22 cellular contexts compared by ENCODE assay signal in the genomic region with DNA sequence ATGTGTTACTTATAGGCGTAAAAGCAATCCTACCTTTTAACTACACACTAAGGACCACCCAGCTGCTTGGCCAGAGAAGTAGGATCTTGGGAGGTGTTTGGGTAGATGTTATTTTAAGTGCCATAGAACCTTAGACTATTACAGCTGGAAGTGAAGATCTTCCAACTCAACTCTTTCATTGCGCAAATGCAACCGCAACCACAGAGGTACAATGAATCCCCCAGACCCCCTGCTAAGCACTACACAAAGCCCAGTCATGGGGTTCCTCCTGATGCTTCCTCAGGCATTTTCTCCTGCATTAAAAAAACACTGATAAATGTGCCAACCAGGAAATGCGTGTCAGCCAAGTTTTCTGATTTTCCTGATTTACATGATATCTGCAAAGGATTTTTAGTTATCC.
A peak's percentile ranks its signal among the peaks of the same experiment; 100 is the strongest.
DNase-seq lines count a peak whose midpoint lies in the region; ATAC-seq and TF ChIP-seq lines count a peak whose summit lies in the region.
"Had no signal": no experiment of that assay in that cellular context is flagged by ENCODE, and none has a peak within 500 bp of the region (broad histone marks: within the 10 kb centered on the region; RNA-seq: fewer than 3 reads in every experiment).

No MANE protein-coding gene starts in this region.

- H3K4me3 ChIP-seq in iPS-20b (ENCODE audit: low read length), result peak overlapping the region; percentile 14; the same call in 1 of the 2 replicates
- H3K4me3 ChIP-seq: A549, K562 had no signal

- no peaks in the 10 kb centered on the region for H3K36me3 Mint-ChIP-seq in WTC11
- H3K36me3 Mint-ChIP-seq in T-helper 2 cell treated with Interferon-gamma antibody and Interleukin-4, amounts not matched to agents 5 μg/mL and 100 μg/mL, for 36 hours (ENCODE audit: low read depth), result no peaks in the 10 kb centered on the region

- no peak overlapping the region for H3K27ac Mint-ChIP-seq in WTC11
- H3K27ac Mint-ChIP-seq in T-helper 2 cell treated with Interferon-gamma antibody and Interleukin-4, amounts not matched to agents 5 μg/mL and 100 μg/mL, for 36 hours, result no peak overlapping the region

- H3K27me3 ChIP-seq in iPS-20b (ENCODE audit: insufficient read depth, low read length), result no peaks in the 10 kb centered on the region
- H3K27me3 ChIP-seq: BE2C had no signal

- CTCF ChIA-PET in WTC11 (lab: Charles Lee), result no interaction called here

- H3K4me3 Mint-ChIP-seq in WTC11, result no peak overlapping the region; the same call in 1 of the 2 replicates
- H3K4me3 Mint-ChIP-seq in T-helper 2 cell treated with Interferon-gamma antibody and Interleukin-4, amounts not matched to agents 5 μg/mL and 100 μg/mL, for 36 hours, result no peak overlapping the region

- no peak for TF ChIP-seq POLR2A in erythroblast (IDR thresholded peaks at IDR 0.05; ENCODE audit: low read length)

- H3K9ac ChIP-seq in iPS-20b (ENCODE audit: low read depth, low read length), result no peak overlapping the region
- H3K9ac ChIP-seq: SK-N-SH had no signal

- POLR2A ChIA-PET in WTC11 (lab: Charles Lee), result no interaction called here

- peaks cover 39% of the 10 kb centered on the region for H3K27me3 Mint-ChIP-seq in WTC11 (ENCODE audit: low read depth)
- H3K27me3 Mint-ChIP-seq in T-helper 2 cell treated with Interferon-gamma antibody and Interleukin-4, amounts not matched to agents 5 μg/mL and 100 μg/mL, for 36 hours (ENCODE audit: low read depth), result no peaks in the 10 kb centered on the region

- TF ChIP-seq CTCF in WTC11 (IDR thresholded peaks at IDR 0.05), result no peak

- DNase-seq in ELF-1 (ENCODE audit: low read depth, low spot score), result peak; percentile 30
- DNase-seq in M059J (ENCODE audit: low read depth), result peak; percentile 4
- DNase-seq in WTC11 (ENCODE audit: low spot score), result peak; percentile 28
- DNase-seq in T-helper 2 cell treated with Interferon-gamma antibody and Interleukin-4, amounts not matched to agents 5 μg/mL and 100 μg/mL, for 36 hours (ENCODE audit: low spot score), result no peak
- DNase-seq in 8988T, result no peak
- DNase-seq in NCI-H510A treated with DMSO at 0.1 percent for 48 hours (lab: John Stamatoyannopoulos, UW), result no peak
- DNase-seq in erythroblast (lab: John Stamatoyannopoulos, UW), result no peak
- DNase-seq: BE2C, EL, HCEC 1CT, NCI-H1105, NCI-H146, NCI-H2029, NCI-H526, PC-3, RPMI8226, SHP77, SK-N-SH had no signal

- no peak overlapping the region for H3K27ac ChIP-seq in iPS-20b (ENCODE audit: low read length)
- H3K27ac ChIP-seq: A549 had no signal

- H3K4me1 Mint-ChIP-seq in WTC11, result peaks cover 56% of the 10 kb centered on the region
- no peaks in the 10 kb centered on the region for H3K4me1 Mint-ChIP-seq in T-helper 2 cell treated with Interferon-gamma antibody and Interleukin-4, amounts not matched to agents 5 μg/mL and 100 μg/mL, for 36 hours (ENCODE audit: low read depth)

- peak; percentile 53 for ATAC-seq in WTC11
- ATAC-seq: A549, HepG2, K562, PC-3 had no signal

- no peaks in the 10 kb centered on the region for H3K9me3 ChIP-seq in iPS-20b (ENCODE audit: insufficient read depth, low read depth, low read length)
- H3K9me3 ChIP-seq: BE2C, SK-N-SH had no signal

- peaks cover 25% of the 10 kb centered on the region; the same call in 1 of the 2 replicates for H3K4me1 ChIP-seq in iPS-20b (ENCODE audit: insufficient read depth, low read length)
- H3K4me1 ChIP-seq: A549 had no signal

- H3K36me3 ChIP-seq in iPS-20b (ENCODE audit: insufficient read depth, low read depth, low read length), result no peaks in the 10 kb centered on the region
- H3K36me3 ChIP-seq: BE2C had no signal

- H3K9me3 Mint-ChIP-seq in WTC11, result no peaks in the 10 kb centered on the region
- H3K9me3 Mint-ChIP-seq in T-helper 2 cell treated with Interferon-gamma antibody and Interleukin-4, amounts not matched to agents 5 μg/mL and 100 μg/mL, for 36 hours, result no peaks in the 10 kb centered on the region

TF ChIP-seq in WTC11, 78 proteins besides CTCF, POLR2A, EP300 and RAD21:
- TF ChIP-seq NFATC4 (CRISPR knock-in tag; IDR thresholded peaks at IDR 0.05) (no peak), HMGA2 (CRISPR knock-in tag; IDR thresholded peaks at IDR 0.05) (no peak), SOX15 (CRISPR knock-in tag; IDR thresholded peaks at IDR 0.05) (no peak), NFE2L1 (CRISPR knock-in tag; IDR thresholded peaks at IDR 0.05) (no peak), ZNF423 (CRISPR knock-in tag; IDR thresholded peaks at IDR 0.05) (peak; percentile 60; the same call in 1 of the 2 replicates), ETV6 (CRISPR knock-in tag; IDR thresholded peaks at IDR 0.05) (0 out of 2 replicates have a peak, but pooled peaks have one; percentile 15), ZNF671 (CRISPR knock-in tag; IDR thresholded peaks at IDR 0.05) (no peak), SMAD3 (CRISPR knock-in tag; IDR thresholded peaks at IDR 0.05; ENCODE audit: borderline replicate concordance) (no peak), TP53 (CRISPR knock-in tag; IDR thresholded peaks at IDR 0.05) (no peak), SP1 (CRISPR knock-in tag; conservative IDR thresholded peaks at IDR 0.05) (no peak), CREM (CRISPR knock-in tag; IDR thresholded peaks at IDR 0.05) (no peak), JAZF1 (CRISPR knock-in tag; IDR thresholded peaks at IDR 0.05) (no peak), ZNF219 (CRISPR knock-in tag; IDR thresholded peaks at IDR 0.05; ENCODE audit: borderline replicate concordance) (no peak)
- TF ChIP-seq, protein P1, sequence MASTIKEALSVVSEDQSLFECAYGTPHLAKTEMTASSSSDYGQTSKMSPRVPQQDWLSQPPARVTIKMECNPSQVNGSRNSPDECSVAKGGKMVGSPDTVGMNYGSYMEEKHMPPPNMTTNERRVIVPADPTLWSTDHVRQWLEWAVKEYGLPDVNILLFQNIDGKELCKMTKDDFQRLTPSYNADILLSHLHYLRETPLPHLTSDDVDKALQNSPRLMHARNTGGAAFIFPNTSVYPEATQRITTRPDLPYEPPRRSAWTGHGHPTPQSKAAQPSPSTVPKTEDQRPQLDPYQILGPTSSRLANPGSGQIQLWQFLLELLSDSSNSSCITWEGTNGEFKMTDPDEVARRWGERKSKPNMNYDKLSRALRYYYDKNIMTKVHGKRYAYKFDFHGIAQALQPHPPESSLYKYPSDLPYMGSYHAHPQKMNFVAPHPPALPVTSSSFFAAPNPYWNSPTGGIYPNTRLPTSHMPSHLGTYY (CRISPR knock-in tag; IDR thresholded peaks at IDR 0.05), result no peak
- TF ChIP-seq, protein P2, sequence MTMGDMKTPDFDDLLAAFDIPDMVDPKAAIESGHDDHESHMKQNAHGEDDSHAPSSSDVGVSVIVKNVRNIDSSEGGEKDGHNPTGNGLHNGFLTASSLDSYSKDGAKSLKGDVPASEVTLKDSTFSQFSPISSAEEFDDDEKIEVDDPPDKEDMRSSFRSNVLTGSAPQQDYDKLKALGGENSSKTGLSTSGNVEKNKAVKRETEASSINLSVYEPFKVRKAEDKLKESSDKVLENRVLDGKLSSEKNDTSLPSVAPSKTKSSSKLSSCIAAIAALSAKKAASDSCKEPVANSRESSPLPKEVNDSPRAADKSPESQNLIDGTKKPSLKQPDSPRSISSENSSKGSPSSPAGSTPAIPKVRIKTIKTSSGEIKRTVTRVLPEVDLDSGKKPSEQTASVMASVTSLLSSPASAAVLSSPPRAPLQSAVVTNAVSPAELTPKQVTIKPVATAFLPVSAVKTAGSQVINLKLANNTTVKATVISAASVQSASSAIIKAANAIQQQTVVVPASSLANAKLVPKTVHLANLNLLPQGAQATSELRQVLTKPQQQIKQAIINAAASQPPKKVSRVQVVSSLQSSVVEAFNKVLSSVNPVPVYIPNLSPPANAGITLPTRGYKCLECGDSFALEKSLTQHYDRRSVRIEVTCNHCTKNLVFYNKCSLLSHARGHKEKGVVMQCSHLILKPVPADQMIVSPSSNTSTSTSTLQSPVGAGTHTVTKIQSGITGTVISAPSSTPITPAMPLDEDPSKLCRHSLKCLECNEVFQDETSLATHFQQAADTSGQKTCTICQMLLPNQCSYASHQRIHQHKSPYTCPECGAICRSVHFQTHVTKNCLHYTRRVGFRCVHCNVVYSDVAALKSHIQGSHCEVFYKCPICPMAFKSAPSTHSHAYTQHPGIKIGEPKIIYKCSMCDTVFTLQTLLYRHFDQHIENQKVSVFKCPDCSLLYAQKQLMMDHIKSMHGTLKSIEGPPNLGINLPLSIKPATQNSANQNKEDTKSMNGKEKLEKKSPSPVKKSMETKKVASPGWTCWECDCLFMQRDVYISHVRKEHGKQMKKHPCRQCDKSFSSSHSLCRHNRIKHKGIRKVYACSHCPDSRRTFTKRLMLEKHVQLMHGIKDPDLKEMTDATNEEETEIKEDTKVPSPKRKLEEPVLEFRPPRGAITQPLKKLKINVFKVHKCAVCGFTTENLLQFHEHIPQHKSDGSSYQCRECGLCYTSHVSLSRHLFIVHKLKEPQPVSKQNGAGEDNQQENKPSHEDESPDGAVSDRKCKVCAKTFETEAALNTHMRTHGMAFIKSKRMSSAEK (CRISPR knock-in tag; IDR thresholded peaks at IDR 0.05; ENCODE audit: borderline replicate concordance), result no peak

Comparison
In these comparisons a context has a peak if more than half of its experiments do, and no peak if none do; other contexts are left out.
1. DNase-seq: peak in ELF-1 (single experiment), M059J (single experiment) and WTC11 (single experiment); none in T-helper 2 cell treated with Interferon-gamma antibody and Interleukin-4, amounts not matched to agents 5 μg/mL and 100 μg/mL, for 36 hours (single experiment), 8988T (single experiment), NCI-H510A treated with DMSO at 0.1 percent for 48 hours (single experiment) and erythroblast (0 of 2).